22 cellular contexts compared by ENCODE assay signal in genomic region chr11:70711911-70712185, GRCh38.
"Had no signal": no experiment of that assay in that cellular context is flagged by ENCODE, and none has a peak within 500 bp of the region (broad histone marks: within the 10 kb centered on the region; RNA-seq: fewer than 3 reads in every experiment).

No MANE protein-coding gene starts in this region.

- ATAC-seq: naive thymus-derived CD4-positive, alpha-beta T cell; sciatic nerve; stimulated activated memory B cell treated with anti-CD40 and anti-IgM and Interleukin-4, amounts not matched to agents 10 μg/mL and 1 μg/mL and 100 μg/mL, for 72 hours; stimulated activated naive CD8-positive, alpha-beta T cell treated with anti-CD3 and anti-CD28 coated beads, Interleukin-15, Interleukin-2, amounts not matched to agents 100 U/mL and 50 U/mL, for 24 hours had no signal

- H3K4me3 ChIP-seq: prostate gland, right atrium auricular region, smooth muscle cell, testis, tibial artery had no signal

- H3K36me3 Mint-ChIP-seq: immature natural killer cell; naive thymus-derived CD4-positive, alpha-beta T cell; stimulated activated memory B cell treated with anti-CD40 and anti-IgM and Interleukin-4, amounts not matched to agents 10 μg/mL and 1 μg/mL and 100 μg/mL, for 72 hours; type B pancreatic cell had no signal

- H3K4me1 ChIP-seq: parathyroid adenoma, prostate gland, right atrium auricular region, testis, tibial artery had no signal

- H3K27me3 Mint-ChIP-seq: type B pancreatic cell had no signal

- H3K4me3 Mint-ChIP-seq: immature natural killer cell; naive thymus-derived CD4-positive, alpha-beta T cell; stimulated activated memory B cell treated with anti-CD40 and anti-IgM and Interleukin-4, amounts not matched to agents 10 μg/mL and 1 μg/mL and 100 μg/mL, for 72 hours; type B pancreatic cell had no signal

- H3K9me3 ChIP-seq: prostate gland, right atrium auricular region, testis, tibial artery had no signal

- H2AFZ ChIP-seq: parathyroid adenoma had no signal

- H3K27me3 ChIP-seq: right atrium auricular region, testis had no signal

- H3K9ac ChIP-seq: parathyroid adenoma had no signal

- H3K4me2 ChIP-seq: smooth muscle cell had no signal

- H3K9me3 Mint-ChIP-seq: immature natural killer cell; naive thymus-derived CD4-positive, alpha-beta T cell; stimulated activated memory B cell treated with anti-CD40 and anti-IgM and Interleukin-4, amounts not matched to agents 10 μg/mL and 1 μg/mL and 100 μg/mL, for 72 hours; type B pancreatic cell had no signal

- H3K27ac ChIP-seq: prostate gland, right atrium auricular region, testis, tibial artery had no signal

- DNase-seq: cerebellar nuclear complex; dorsolateral prefrontal cortex; effector CD4-positive, alpha-beta T cell; hypothalamus; immature natural killer cell; islet precursor cell; mesenchymal stem cell; midbrain; naive thymus-derived CD4-positive, alpha-beta T cell; stimulated activated CD4-positive, alpha-beta T cell treated with anti-CD3 and anti-CD28 coated beads, Interleukin-2, amount 100 ng/mL, for 24 hours; stimulated activated CD4-positive, alpha-beta T cell treated with anti-CD3 and anti-CD28 coated beads, Interleukin-4, amount 100 ng/mL, for 24 hours; stimulated activated naive CD8-positive, alpha-beta T cell treated with anti-CD3 and anti-CD28 coated beads, Interleukin-15, Interleukin-2, amounts not matched to agents 100 U/mL and 50 U/mL, for 24 hours; substantia nigra; testis; tibial artery had no signal

- H3K79me2 ChIP-seq: parathyroid adenoma had no signal

- H3K27ac Mint-ChIP-seq: immature natural killer cell; naive thymus-derived CD4-positive, alpha-beta T cell; stimulated activated memory B cell treated with anti-CD40 and anti-IgM and Interleukin-4, amounts not matched to agents 10 μg/mL and 1 μg/mL and 100 μg/mL, for 72 hours; type B pancreatic cell had no signal

- H3K36me3 ChIP-seq: prostate gland, right atrium auricular region, tibial artery had no signal

- H3K4me1 Mint-ChIP-seq: stimulated activated memory B cell treated with anti-CD40 and anti-IgM and Interleukin-4, amounts not matched to agents 10 μg/mL and 1 μg/mL and 100 μg/mL, for 72 hours had no signal
